Comparison of ENCODE assay signal across 2 cellular contexts in the genomic region with DNA sequence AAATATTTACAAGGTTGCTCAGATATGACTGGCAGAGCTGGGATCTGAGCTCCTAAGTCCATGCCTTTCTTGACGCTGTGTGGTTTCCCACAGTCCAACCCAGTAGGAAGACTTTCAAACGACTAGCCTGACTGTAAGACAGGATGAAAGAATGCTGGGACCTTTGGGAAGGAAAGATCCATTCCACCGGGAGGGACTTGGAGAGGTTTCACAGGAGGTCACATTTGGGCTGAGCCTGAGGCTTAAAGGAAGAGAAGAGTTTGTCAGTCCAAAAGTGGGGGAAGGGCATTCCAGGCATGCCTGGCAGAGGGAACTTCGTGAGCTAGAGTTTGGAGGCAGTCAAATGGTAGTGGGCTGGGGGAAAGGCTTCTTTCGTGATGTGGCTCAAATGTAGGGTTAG.
TF ChIP-seq lines count a peak whose summit lies in the region.

No MANE protein-coding gene starts in this region.

TF ChIP-seq in SK-N-SH, 30 proteins besides CTCF, POLR2A, EP300 and RAD21 (continued from another document):
- TF ChIP-seq PBX3 (IDR thresholded peaks at IDR 0.05) (no peak), USF2 (IDR thresholded peaks at IDR 0.05; ENCODE audit: borderline replicate concordance, low read depth, low read length) (no peak), GABPA (IDR thresholded peaks at IDR 0.05; ENCODE audit: low read depth) (no peak), EZH2phosphoT487 (IDR thresholded peaks at IDR 0.05; ENCODE audit: borderline replicate concordance, low read depth) (no peak), REST (IDR thresholded peaks at IDR 0.05; ENCODE audit: low read depth, low read length) (no peak)
TF ChIP-seq in SK-N-SH: peak in this region for 0.

TF ChIP-seq in SK-N-SH treated with all-trans-retinoic acid at 6 μM for 48 hours, 23 proteins besides CTCF, POLR2A, EP300 and RAD21 (continued from another document):
- no peak for TF ChIP-seq TSHZ2 (CRISPR knock-in tag; IDR thresholded peaks at IDR 0.05)
- TF ChIP-seq ARNTL (CRISPR knock-in tag; IDR thresholded peaks at IDR 0.05; ENCODE audit: borderline replicate concordance, low read depth): no peak
- no peak for TF ChIP-seq TOX (CRISPR knock-in tag; IDR thresholded peaks at IDR 0.05; ENCODE audit: borderline replicate concordance)
